Comparison of ENCODE assay signal across 1 cellular context in genomic region chr16:56771558-56772279, GRCh38.
TF ChIP-seq lines count a peak whose summit lies in the region.

No MANE protein-coding gene starts in this region.

TF ChIP-seq in HEK293, 187 proteins besides CTCF, POLR2A, EP300 and RAD21 (continued from another document):
- TF ChIP-seq PRDM2 (tag by site-specific recombination; IDR thresholded peaks at IDR 0.05; ENCODE audit: borderline replicate concordance) (no peak), PRDM1 (tag by site-specific recombination; IDR thresholded peaks at IDR 0.05) (peak; percentile 99), ZNF362 (tag by site-specific recombination; IDR thresholded peaks at IDR 0.05) (no peak), ZNF302 (tag by site-specific recombination; IDR thresholded peaks at IDR 0.05; ENCODE audit: low read depth) (no peak), FEZF1 (tag by site-specific recombination; IDR thresholded peaks at IDR 0.05) (no peak), ZNF776 (tag by site-specific recombination; IDR thresholded peaks at IDR 0.05; ENCODE audit: borderline replicate concordance) (no peak), ZNF530 (tag by site-specific recombination; IDR thresholded peaks at IDR 0.05; ENCODE audit: low read depth) (no peak), OVOL3 (tag by site-specific recombination; IDR thresholded peaks at IDR 0.05) (no peak), MEIS1 (CRISPR knock-in tag; IDR thresholded peaks at IDR 0.05; ENCODE audit: borderline replicate concordance) (no peak), ZNF510 (tag by site-specific recombination; IDR thresholded peaks at IDR 0.05; ENCODE audit: insufficient replicate concordance) (no peak), ZNF138 (tag by site-specific recombination; IDR thresholded peaks at IDR 0.05; ENCODE audit: borderline replicate concordance) (no peak), ZNF785 (tag by site-specific recombination; IDR thresholded peaks at IDR 0.05) (no peak)
- TF ChIP-seq, protein P1, sequence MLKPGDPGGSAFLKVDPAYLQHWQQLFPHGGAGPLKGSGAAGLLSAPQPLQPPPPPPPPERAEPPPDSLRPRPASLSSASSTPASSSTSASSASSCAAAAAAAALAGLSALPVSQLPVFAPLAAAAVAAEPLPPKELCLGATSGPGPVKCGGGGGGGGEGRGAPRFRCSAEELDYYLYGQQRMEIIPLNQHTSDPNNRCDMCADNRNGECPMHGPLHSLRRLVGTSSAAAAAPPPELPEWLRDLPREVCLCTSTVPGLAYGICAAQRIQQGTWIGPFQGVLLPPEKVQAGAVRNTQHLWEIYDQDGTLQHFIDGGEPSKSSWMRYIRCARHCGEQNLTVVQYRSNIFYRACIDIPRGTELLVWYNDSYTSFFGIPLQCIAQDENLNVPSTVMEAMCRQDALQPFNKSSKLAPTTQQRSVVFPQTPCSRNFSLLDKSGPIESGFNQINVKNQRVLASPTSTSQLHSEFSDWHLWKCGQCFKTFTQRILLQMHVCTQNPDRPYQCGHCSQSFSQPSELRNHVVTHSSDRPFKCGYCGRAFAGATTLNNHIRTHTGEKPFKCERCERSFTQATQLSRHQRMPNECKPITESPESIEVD (tag by site-specific recombination; IDR thresholded peaks at IDR 0.05), result peak; percentile 53; the same call in 1 of the 2 replicates
- TF ChIP-seq, protein P2, sequence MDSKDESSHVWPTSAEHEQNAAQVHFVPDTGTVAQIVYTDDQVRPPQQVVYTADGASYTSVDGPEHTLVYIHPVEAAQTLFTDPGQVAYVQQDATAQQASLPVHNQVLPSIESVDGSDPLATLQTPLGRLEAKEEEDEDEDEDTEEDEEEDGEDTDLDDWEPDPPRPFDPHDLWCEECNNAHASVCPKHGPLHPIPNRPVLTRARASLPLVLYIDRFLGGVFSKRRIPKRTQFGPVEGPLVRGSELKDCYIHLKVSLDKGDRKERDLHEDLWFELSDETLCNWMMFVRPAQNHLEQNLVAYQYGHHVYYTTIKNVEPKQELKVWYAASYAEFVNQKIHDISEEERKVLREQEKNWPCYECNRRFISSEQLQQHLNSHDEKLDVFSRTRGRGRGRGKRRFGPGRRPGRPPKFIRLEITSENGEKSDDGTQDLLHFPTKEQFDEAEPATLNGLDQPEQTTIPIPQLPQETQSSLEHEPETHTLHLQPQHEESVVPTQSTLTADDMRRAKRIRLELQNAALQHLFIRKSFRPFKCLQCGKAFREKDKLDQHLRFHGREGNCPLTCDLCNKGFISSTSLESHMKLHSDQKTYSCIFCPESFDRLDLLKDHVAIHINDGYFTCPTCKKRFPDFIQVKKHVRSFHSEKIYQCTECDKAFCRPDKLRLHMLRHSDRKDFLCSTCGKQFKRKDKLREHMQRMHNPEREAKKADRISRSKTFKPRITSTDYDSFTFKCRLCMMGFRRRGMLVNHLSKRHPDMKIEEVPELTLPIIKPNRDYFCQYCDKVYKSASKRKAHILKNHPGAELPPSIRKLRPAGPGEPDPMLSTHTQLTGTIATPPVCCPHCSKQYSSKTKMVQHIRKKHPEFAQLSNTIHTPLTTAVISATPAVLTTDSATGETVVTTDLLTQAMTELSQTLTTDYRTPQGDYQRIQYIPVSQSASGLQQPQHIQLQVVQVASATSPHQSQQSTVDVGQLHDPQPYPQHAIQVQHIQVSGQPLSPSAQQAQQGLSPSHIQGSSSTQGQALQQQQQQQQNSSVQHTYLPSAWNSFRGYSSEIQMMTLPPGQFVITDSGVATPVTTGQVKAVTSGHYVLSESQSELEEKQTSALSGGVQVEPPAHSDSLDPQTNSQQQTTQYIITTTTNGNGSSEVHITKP (tag by site-specific recombination; IDR thresholded peaks at IDR 0.05), result no peak; the same call in 1 of the 2 replicates
